ENCODE assay signal across 16 cellular contexts in the genomic region with DNA sequence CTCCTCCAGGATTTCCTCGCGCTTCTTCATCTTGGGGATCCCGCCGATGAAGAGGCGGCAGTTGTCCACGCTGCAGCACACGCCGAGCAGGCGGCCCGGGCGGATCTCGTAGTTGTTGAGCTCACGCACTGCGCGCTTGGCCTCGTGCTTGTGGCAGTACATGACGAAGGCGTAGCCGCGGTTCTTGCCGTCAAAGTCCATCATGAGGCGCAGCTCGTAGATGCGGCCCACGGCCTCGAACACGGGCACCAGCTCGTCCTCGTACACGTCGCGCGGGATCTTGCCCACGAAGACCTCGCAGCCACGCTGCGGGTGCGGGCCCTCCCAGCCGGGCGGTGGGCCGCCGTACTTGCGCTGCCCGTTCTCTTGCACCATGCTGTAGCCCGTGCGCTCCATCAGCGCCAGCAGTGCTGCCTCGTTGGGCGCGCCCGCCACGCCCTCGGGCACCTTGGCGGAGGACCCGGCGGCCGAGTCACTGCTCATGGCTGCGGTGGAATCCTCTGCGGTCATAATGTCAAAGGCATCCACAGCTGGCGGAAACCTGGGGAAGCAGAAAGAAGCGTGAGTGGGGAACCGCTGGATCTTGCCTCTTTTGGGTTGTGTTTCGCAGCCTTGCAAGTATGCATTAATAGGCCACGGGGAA.
"Had no signal": no experiment of that assay in that cellular context is flagged by ENCODE, and none has a peak within 500 bp of the region (broad histone marks: within the 10 kb centered on the region; RNA-seq: fewer than 3 reads in every experiment).

No MANE protein-coding gene starts in this region.

- H3K4me1 ChIP-seq: ascending aorta, breast epithelium, sigmoid colon had no signal

- H3K27ac Mint-ChIP-seq: activated B cell treated with CpG ODN at 0.5 μM for 24 hours; activated CD8-positive, alpha-beta memory T cell treated with anti-CD3 and anti-CD28 coated beads, Interleukin-2, amount 10 ng/mL, durations not matched to agents 7 days and 5 days; naive B cell had no signal

- H3K36me3 ChIP-seq: ascending aorta, breast epithelium, sigmoid colon, thoracic aorta had no signal

- H3K27me3 ChIP-seq: ascending aorta, breast epithelium, pancreas, sigmoid colon, spleen, stomach had no signal

- H3K36me3 Mint-ChIP-seq: naive B cell had no signal

- DNase-seq: activated B cell treated with CpG ODN at 0.5 μM for 24 hours; activated CD4-positive, alpha-beta T cell treated with anti-CD3 and anti-CD28 coated beads, Interleukin-2, amount 50 U/mL, for 1 hour; activated CD8-positive, alpha-beta memory T cell treated with anti-CD3 and anti-CD28 coated beads, Interleukin-2, amount 10 ng/mL, durations not matched to agents 7 days and 5 days; activated T-cell treated with anti-CD3 and anti-CD28 coated beads, Interleukin-2, amount 50 U/mL, for 1 hour; cerebellar nuclear complex; effector memory CD4-positive, alpha-beta T cell; head of caudate nucleus; naive B cell; sigmoid colon; SK-N-SH; spleen; stomach had no signal

- ATAC-seq: activated CD8-positive, alpha-beta memory T cell treated with anti-CD3 and anti-CD28 coated beads, Interleukin-2, amount 10 ng/mL, durations not matched to agents 7 days and 5 days; pancreas had no signal

- H3K9me3 ChIP-seq: ascending aorta, pancreas, sigmoid colon, SK-N-SH, stomach, thoracic aorta had no signal

- H3K4me3 Mint-ChIP-seq: activated B cell treated with CpG ODN at 0.5 μM for 24 hours; activated CD8-positive, alpha-beta memory T cell treated with anti-CD3 and anti-CD28 coated beads, Interleukin-2, amount 10 ng/mL, durations not matched to agents 7 days and 5 days; naive B cell had no signal

- H3K27me3 Mint-ChIP-seq: activated B cell treated with CpG ODN at 0.5 μM for 24 hours, naive B cell had no signal

- H3K4me3 ChIP-seq: ascending aorta, breast epithelium, pancreas, sigmoid colon, spleen, stomach, thoracic aorta had no signal

- H3K4me1 Mint-ChIP-seq: activated B cell treated with CpG ODN at 0.5 μM for 24 hours, naive B cell had no signal

- H3K9me3 Mint-ChIP-seq: activated B cell treated with CpG ODN at 0.5 μM for 24 hours had no signal
